29 cellular contexts compared by ENCODE assay signal in the genomic region with DNA sequence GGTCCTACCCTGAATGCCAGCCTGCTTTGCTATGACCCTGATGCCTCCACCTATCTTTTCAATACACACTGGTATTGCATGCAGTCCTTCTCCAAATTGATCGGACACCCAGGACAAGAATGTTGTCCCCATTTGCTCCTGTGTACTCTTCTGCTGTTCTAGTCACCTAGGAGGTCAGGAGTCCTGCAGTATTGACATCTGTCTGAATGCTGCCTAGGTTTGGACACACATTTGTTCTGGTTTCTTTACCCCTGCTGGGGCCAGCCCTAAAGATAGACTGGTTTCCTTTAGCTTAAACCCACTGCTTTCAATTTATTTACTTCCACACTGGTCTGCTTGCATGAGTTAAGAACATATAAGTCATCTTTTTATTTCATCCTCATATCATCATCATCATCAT.
"Had no signal": no experiment of that assay in that cellular context is flagged by ENCODE, and none has a peak within 500 bp of the region (broad histone marks: within the 10 kb centered on the region; RNA-seq: fewer than 3 reads in every experiment).

No MANE protein-coding gene starts in this region.

- H3K36me3 ChIP-seq: ascending aorta, cardiac muscle cell had no signal

- H3K4me3 ChIP-seq: ascending aorta, cardiac muscle cell had no signal

- DNase-seq: activated B cell treated with CpG ODN at 0.5 μM for 24 hours; activated CD4-positive, alpha-beta memory T cell treated with anti-CD3 and anti-CD28 coated beads, Interleukin-2, amount 10 ng/mL, durations not matched to agents 7 days and 5 days; activated CD4-positive, alpha-beta T cell treated with anti-CD3 and anti-CD28 coated beads for 48 hours; activated CD4-positive, alpha-beta T cell treated with anti-CD3 and anti-CD28 coated beads, Interleukin-2, amount 10 ng/mL, durations not matched to agents 7 days and 5 days; activated CD4-positive, alpha-beta T cell treated with anti-CD3 and anti-CD28 coated beads, Interleukin-2, amount 50 U/mL, for 48 hours; activated CD4-positive, CD25-positive, alpha-beta regulatory T cell treated with anti-CD3 and anti-CD28 coated beads, Interleukin-2, amount 50 U/mL, for 72 hours; activated CD8-positive, alpha-beta memory T cell treated with anti-CD3 and anti-CD28 coated beads for 24 hours; activated CD8-positive, alpha-beta memory T cell treated with anti-CD3 and anti-CD28 coated beads, Interleukin-2, amount 10 ng/mL, durations not matched to agents 7 days and 5 days; activated CD8-positive, alpha-beta memory T cell treated with anti-CD3 and anti-CD28 coated beads, Interleukin-2, amount 50 U/mL, for 48 hours; activated CD8-positive, alpha-beta T cell treated with anti-CD3 and anti-CD28 coated beads, Interleukin-2, amount 10 ng/mL, durations not matched to agents 7 days and 5 days; activated effector memory CD4-positive, alpha-beta T cell treated with Interleukin-2 at 50 U/mL for 16 hours; activated gamma-delta T cell; activated naive CD4-positive, alpha-beta T cell treated with anti-CD3 and anti-CD28 coated beads, Interleukin-2, amount 10 ng/mL, durations not matched to agents 7 days and 5 days; activated naive CD4-positive, alpha-beta T cell treated with Interleukin-2 at 50 U/mL for 16 hours; activated naive CD8-positive, alpha-beta T cell treated with anti-CD3 and anti-CD28 coated beads, Interleukin-2, amount 10 ng/mL, durations not matched to agents 7 days and 5 days; activated naive CD8-positive, alpha-beta T cell treated with anti-CD3 and anti-CD28 coated beads, Interleukin-2, amount 50 U/mL, for 24 hours; activated T-cell treated with anti-CD3 and anti-CD28 coated beads, Interleukin-2, amount 50 U/mL, for 24 hours; activated T-cell treated with anti-CD3 and anti-CD28 coated beads, Interleukin-2, amount 50 U/mL, for 48 hours; amygdala; anterior cingulate cortex; central memory CD4-positive, alpha-beta T cell; T-helper 1 cell; T-helper 2 cell; T-helper 9 cell had no signal

- H3K27me3 ChIP-seq: ascending aorta, cardiac muscle cell had no signal

- FAIRE-seq: bronchial epithelial cell, TTC549 had no signal

- H3K9me3 ChIP-seq: ascending aorta had no signal

- ATAC-seq: activated CD8-positive, alpha-beta memory T cell treated with anti-CD3 and anti-CD28 coated beads, Interleukin-2, amount 10 ng/mL, durations not matched to agents 7 days and 5 days; activated CD8-positive, alpha-beta T cell treated with anti-CD3 and anti-CD28 coated beads, Interleukin-2, amount 10 ng/mL, durations not matched to agents 7 days and 5 days; activated naive CD8-positive, alpha-beta T cell treated with anti-CD3 and anti-CD28 coated beads, Interleukin-2, amount 50 U/mL, for 24 hours had no signal

- H3K27ac ChIP-seq: ascending aorta, cardiac muscle cell, VCaP had no signal
